In genomic region chr1:8137406-8138244, GRCh38 we compare ENCODE assay signal across 9 cellular contexts.
DNase-seq lines count a peak whose midpoint lies in the region; ATAC-seq and TF ChIP-seq lines count a peak whose summit lies in the region.
"Had no signal": no experiment of that assay in that cellular context is flagged by ENCODE, and none has a peak within 500 bp of the region (broad histone marks: within the 10 kb centered on the region; RNA-seq: fewer than 3 reads in every experiment).

No MANE protein-coding gene starts in this region.

- no peaks in the 10 kb centered on the region for H4K20me1 ChIP-seq in GM23338 (replicated peaks; ENCODE audit: insufficient read depth)

- H3K27ac ChIP-seq in GM23338 (ENCODE audit: low read depth) (no peak overlapping the region), right cardiac atrium (ENCODE audit: low read length) (peak overlapping the region; percentile 20), skeletal muscle tissue (ENCODE audit: low read depth, low read length) (peak overlapping the region; percentile 64), A673 (ENCODE audit: low read depth, low read length, poor library complexity, severe bottlenecking) (no peak overlapping the region)
- H3K27ac ChIP-seq: cardiac muscle cell had no signal

- no peaks in the 10 kb centered on the region for H3K27me3 ChIP-seq in GM23338 (ENCODE audit: insufficient read depth)
- no peaks in the 10 kb centered on the region for H3K27me3 ChIP-seq in right cardiac atrium (ENCODE audit: control insufficient read depth, insufficient read depth)
- H3K27me3 ChIP-seq in skeletal muscle tissue (ENCODE audit: control insufficient read depth in 3 of 3, insufficient read depth in 3 of 3, low read length in 3 of 3), result no peaks in the 10 kb centered on the region
- H3K27me3 ChIP-seq in A673 (replicated peaks; ENCODE audit: insufficient read depth, low read depth, low read length, poor library complexity), result no peaks in the 10 kb centered on the region
- H3K27me3 ChIP-seq: cardiac muscle cell had no signal

- peaks cover 23% of the 10 kb centered on the region for H3K4me1 Mint-ChIP-seq in GM23338

- TF ChIP-seq POLR2A in GM18505 (IDR thresholded peaks at IDR 0.05; ENCODE audit: borderline replicate concordance, extremely low read depth, insufficient read depth, insufficient read length), result no peak

- no peaks in the 10 kb centered on the region for H3K9me3 Mint-ChIP-seq in GM23338

- no TSS peak for BruUV-seq in A673 (replicated peaks; lab: Mats Ljungman, UMichigan)

- no peak overlapping the region for H3K4me3 Mint-ChIP-seq in GM23338

- no peak overlapping the region for H3K27ac Mint-ChIP-seq in GM23338

- no peak for TF ChIP-seq CTCF in GM23338 (conservative IDR thresholded peaks at IDR 0.05; ENCODE audit: low read depth in 2 of 2)
- TF ChIP-seq CTCF in A673 (conservative IDR thresholded peaks at IDR 0.05; ENCODE audit: low read depth, low read length), result no peak

- H3K9me2 ChIP-seq in GM23338 (ENCODE audit: insufficient read depth), result 0 out of 2 replicates have a peak, but pooled peaks cover 6% of the 10 kb centered on the region

- no peaks in the 10 kb centered on the region for H3K79me2 ChIP-seq in GM23338 (replicated peaks; ENCODE audit: insufficient read depth)

- H3F3A ChIP-seq in GM23338 (replicated peaks; ENCODE audit: low read depth), result no peaks in the 10 kb centered on the region

- H3K27me3 Mint-ChIP-seq in GM23338 (ENCODE audit: insufficient read depth, low read depth, poor library complexity), result peaks cover 6% of the 10 kb centered on the region

- H3K36me3 ChIP-seq in GM23338 (ENCODE audit: insufficient read depth) (no peaks in the 10 kb centered on the region), skeletal muscle tissue (ENCODE audit: control insufficient read depth in 3 of 3, insufficient read depth in 3 of 3, low read length in 3 of 3) (no peaks in the 10 kb centered on the region), A673 (ENCODE audit: insufficient read depth, low read length, poor library complexity, severe bottlenecking) (no peaks in the 10 kb centered on the region)
- H3K36me3 ChIP-seq: cardiac muscle cell had no signal

- DNase-seq in GM23338 (ENCODE audit: low spot score) (no peak), astrocyte of the hippocampus (ENCODE audit: low read depth, low spot score) (peak; percentile 93), right cardiac atrium (no peak), T-helper 2 cell (no peak), NCI-H1694 (lab: John Stamatoyannopoulos, UW) (no peak), A673 (ENCODE audit: low spot score) (no peak)

- peaks cover 9% of the 10 kb centered on the region for H3K4me1 ChIP-seq in GM23338 (ENCODE audit: insufficient read depth)
- peaks cover 6% of the 10 kb centered on the region for H3K4me1 ChIP-seq in right cardiac atrium (ENCODE audit: control insufficient read depth, insufficient read depth, low read length)
- peaks cover 19 to 25% (median 24%) of the 10 kb centered on the region in 3 donors for H3K4me1 ChIP-seq in skeletal muscle tissue (ENCODE audit: control insufficient read depth in 3 of 3, insufficient read depth in 3 of 3, low read length in 3 of 3)
- peaks cover 11% of the 10 kb centered on the region for H3K4me1 ChIP-seq in A673 (ENCODE audit: insufficient read depth, low read length, poor library complexity, severe bottlenecking)

- peak overlapping the region in 2 of 3 donors; percentile 40 to 41 for H3K9ac ChIP-seq in skeletal muscle tissue (ENCODE audit: low read depth in 1 of 3, low read length in 3 of 3)

- H3K4me2 ChIP-seq in GM23338, result no peak overlapping the region

- no peak overlapping the region for H3K4me3 ChIP-seq in GM23338
- no peak overlapping the region for H3K4me3 ChIP-seq in right cardiac atrium (ENCODE audit: low read length)
- peak overlapping the region; percentile 28 to 50 (median 45) for H3K4me3 ChIP-seq in skeletal muscle tissue (ENCODE audit: low read length in 3 of 3)
- H3K4me3 ChIP-seq in A673 (ENCODE audit: low read depth, low read length, poor library complexity, severe bottlenecking), result no peak overlapping the region
- H3K4me3 ChIP-seq: cardiac muscle cell had no signal

- ATAC-seq in GM23338 (no peak), right cardiac atrium (peak; percentile 32 to 57), GM18505 (IDR thresholded peaks at IDR 0.05; ENCODE audit: unreplicated experiment) (no peak)

- WGBS in right cardiac atrium, result 52% methylated on average over 14 of the region's 14 CpGs

- POLR2A ChIA-PET in A673 (lab: Charles Lee; ENCODE audit: low non-redundant PET), result no interaction called here

- H3K36me3 Mint-ChIP-seq in GM23338 (ENCODE audit: low read depth), result no peaks in the 10 kb centered on the region

- CTCF ChIA-PET in A673 (lab: Charles Lee), result no interaction called here

- H2AFZ ChIP-seq in GM23338, result peak overlapping the region; percentile 87

- intact Hi-C loops in right cardiac atrium (cut with DNase I), result no loop called here
- intact Hi-C loops in A673 (cut with micrococcal nuclease; ENCODE audit: unreplicated experiment), result no loop called here

- H3K9me3 ChIP-seq in right cardiac atrium (ENCODE audit: control insufficient read depth, low read length), result no peaks in the 10 kb centered on the region
- H3K9me3 ChIP-seq in skeletal muscle tissue (ENCODE audit: control insufficient read depth in 3 of 3, low read length in 3 of 3), result no peaks in the 10 kb centered on the region
- H3K9me3 ChIP-seq in A673 (ENCODE audit: low read depth, low read length, poor library complexity, severe bottlenecking), result no peaks in the 10 kb centered on the region

TF ChIP-seq in GM23338, 12 proteins besides CTCF, POLR2A, EP300 and RAD21 (continues in another document):
- TF ChIP-seq ZNF331 (CRISPR knock-in tag; IDR thresholded peaks at IDR 0.05; ENCODE audit: low read depth), result no peak
- no peak for TF ChIP-seq ETS1 (IDR thresholded peaks at IDR 0.05)
- TF ChIP-seq ZNF462 (CRISPR knock-in tag; IDR thresholded peaks at IDR 0.05), result no peak
- TF ChIP-seq POLR2AphosphoS5 (IDR thresholded peaks at IDR 0.05; ENCODE audit: low read depth), result no peak

Comparison
In these comparisons a context has a peak if more than half of its experiments do, and no peak if none do; other contexts are left out.
1. ATAC-seq: peak in right cardiac atrium (2 of 2); none in GM23338 (single experiment) and GM18505 (single experiment).
2. H3K27ac ChIP-seq: peak in right cardiac atrium (single experiment) and skeletal muscle tissue (single experiment); none in GM23338 (single experiment) and A673 (single experiment).
3. H3K4me3 ChIP-seq: peak in skeletal muscle tissue (3 of 3); none in GM23338 (single experiment), right cardiac atrium (single experiment) and A673 (single experiment).